Comparison of ENCODE assay signal across 17 cellular contexts in genomic region chr6:49332781-49333180, GRCh38.
A peak's percentile ranks its signal among the peaks of the same experiment; 100 is the strongest.
DNase-seq lines count a peak whose midpoint lies in the region; ATAC-seq and TF ChIP-seq lines count a peak whose summit lies in the region.
"Had no signal": no experiment of that assay in that cellular context is flagged by ENCODE, and none has a peak within 500 bp of the region (broad histone marks: within the 10 kb centered on the region; RNA-seq: fewer than 3 reads in every experiment).

No MANE protein-coding gene starts in this region.

- no peaks in the 10 kb centered on the region for H3K79me2 ChIP-seq in GM23338 (replicated peaks; ENCODE audit: insufficient read depth)

- ATAC-seq in GM23338, result peak; percentile 85
- peak; percentile 91 for ATAC-seq in WTC11
- no peak for ATAC-seq in SK-N-SH treated with all-trans-retinoic acid at 6 μM for 48 hours
- ATAC-seq: CD8-positive, alpha-beta T cell; GM12878; HepG2 had no signal

- no peaks in the 10 kb centered on the region for H3K27me3 ChIP-seq in GM23338 (ENCODE audit: insufficient read depth)
- H3K27me3 ChIP-seq: BLaER1 treated with 17β-estradiol and CSF1 and Interleukin-3, amounts not matched to agents 10 nM and 100 nM had no signal

- H3K27ac Mint-ChIP-seq in GM23338, result no peak overlapping the region
- H3K27ac Mint-ChIP-seq in WTC11, result peak overlapping the region; percentile 30; the same call in 1 of the 2 replicates
- H3K27ac Mint-ChIP-seq in immature natural killer cell, result no peak overlapping the region
- H3K27ac Mint-ChIP-seq: B cell; CD8-positive, alpha-beta T cell; IgD-negative memory B cell had no signal

- H3K9me3 Mint-ChIP-seq in GM23338 (peaks cover 28% of the 10 kb centered on the region), WTC11 (peaks cover 32% of the 10 kb centered on the region), immature natural killer cell (peaks cover 6 to 16% (median 11%) of the 10 kb centered on the region in 6 donors)

- POLR2A ChIA-PET in WTC11 (lab: Charles Lee), result interaction anchor here (0.6 kb wide), 1 partner anchor 14 kb away, joined by 11 read pairs; no protein-coding TSS in a partner anchor

- no peak overlapping the region for H2AFZ ChIP-seq in GM23338

- H3K4me2 ChIP-seq in GM23338, result peak overlapping the region; percentile 1
- H3K4me2 ChIP-seq: BLaER1 treated with 17β-estradiol and CSF1 and Interleukin-3, amounts not matched to agents 10 nM and 100 nM had no signal

- H3K36me3 Mint-ChIP-seq in GM23338 (ENCODE audit: low read depth) (peaks cover 36% of the 10 kb centered on the region), WTC11 (peaks cover 34% of the 10 kb centered on the region), immature natural killer cell (no peaks in the 10 kb centered on the region)
- H3K36me3 Mint-ChIP-seq: CD8-positive, alpha-beta T cell; IgD-negative memory B cell had no signal

- CTCF ChIA-PET in WTC11 (lab: Charles Lee), result no interaction called here

- intact Hi-C loops in cardiac septum (cut with DNase I), result no loop called here

- H3K4me1 Mint-ChIP-seq in GM23338, result peaks cover 18% of the 10 kb centered on the region
- peaks cover 27% of the 10 kb centered on the region for H3K4me1 Mint-ChIP-seq in WTC11
- H3K4me1 Mint-ChIP-seq in immature natural killer cell, result no peaks in the 10 kb centered on the region
- H3K4me1 Mint-ChIP-seq: B cell, IgD-negative memory B cell had no signal

- H3K4me3 Mint-ChIP-seq in GM23338 (no peak overlapping the region), WTC11 (no peak overlapping the region), immature natural killer cell (no peak overlapping the region)
- H3K4me3 Mint-ChIP-seq: B cell; CD8-positive, alpha-beta T cell; IgD-negative memory B cell had no signal

- no peak for TF ChIP-seq CTCF in GM23338 (conservative IDR thresholded peaks at IDR 0.05; ENCODE audit: low read depth in 2 of 2)
- TF ChIP-seq CTCF in WTC11 (IDR thresholded peaks at IDR 0.05), result no peak

- no peaks in the 10 kb centered on the region for H4K20me1 ChIP-seq in GM23338 (replicated peaks; ENCODE audit: insufficient read depth)
- H4K20me1 ChIP-seq: BLaER1 treated with 17β-estradiol and CSF1 and Interleukin-3, amounts not matched to agents 10 nM and 100 nM had no signal

- H3F3A ChIP-seq in GM23338 (replicated peaks; ENCODE audit: low read depth), result no peaks in the 10 kb centered on the region

- H3K27me3 Mint-ChIP-seq in GM23338 (ENCODE audit: insufficient read depth, low read depth, poor library complexity) (no peaks in the 10 kb centered on the region), WTC11 (ENCODE audit: low read depth) (peaks cover 4% of the 10 kb centered on the region; the same call in 1 of the 2 replicates), immature natural killer cell (ENCODE audit: low read depth in 3 of 3) (no peaks in the 10 kb centered on the region)
- H3K27me3 Mint-ChIP-seq: B cell, IgD-negative memory B cell had no signal

- H3K9me2 ChIP-seq in GM23338 (ENCODE audit: insufficient read depth), result no peaks in the 10 kb centered on the region

- peaks cover 14% of the 10 kb centered on the region for H3K4me1 ChIP-seq in GM23338 (ENCODE audit: insufficient read depth)

- peak; percentile 52 for DNase-seq in GM23338 (ENCODE audit: low spot score)
- DNase-seq in WTC11 (ENCODE audit: low spot score), result no peak
- DNase-seq in epithelial cell of prostate (ENCODE audit: low read depth, low spot score), result no peak
- no peak for DNase-seq in activated CD4-positive, alpha-beta T cell treated with anti-CD3 and anti-CD28 coated beads, Interleukin-2, amount 50 U/mL, for 4 hours
- DNase-seq in immature natural killer cell, result no peak
- no peak for DNase-seq in cardiac septum (ENCODE audit: low spot score)
- DNase-seq: Calu3; CD8-positive, alpha-beta T cell; DMS79 treated with DMSO at 0.1 percent for 48 hours; HCEC 1CT had no signal

- H3K27ac ChIP-seq in GM23338 (ENCODE audit: low read depth), result no peak overlapping the region
- H3K27ac ChIP-seq in epithelial cell of prostate, result peak overlapping the region; percentile 7
- H3K27ac ChIP-seq: BLaER1 treated with 17β-estradiol and CSF1 and Interleukin-3, amounts not matched to agents 10 nM and 100 nM; HL-60 had no signal

- no peaks in the 10 kb centered on the region for H3K36me3 ChIP-seq in GM23338 (ENCODE audit: insufficient read depth)
- H3K36me3 ChIP-seq: BLaER1 treated with 17β-estradiol and CSF1 and Interleukin-3, amounts not matched to agents 10 nM and 100 nM had no signal

- no peak overlapping the region for H3K4me3 ChIP-seq in GM23338
- H3K4me3 ChIP-seq: BLaER1 treated with 17β-estradiol and CSF1 and Interleukin-3, amounts not matched to agents 10 nM and 100 nM; GM12878 had no signal

TF ChIP-seq in GM23338, 12 proteins besides CTCF, POLR2A, EP300 and RAD21 (continues in another document):
- TF ChIP-seq ZNF114 (CRISPR knock-in tag; IDR thresholded peaks at IDR 0.05) (no peak), JUNB (IDR thresholded peaks at IDR 0.05; ENCODE audit: unreplicated experiment) (no peak), STAT1 (IDR thresholded peaks at IDR 0.05; ENCODE audit: unreplicated experiment) (no peak), NANOG (IDR thresholded peaks at IDR 0.05; ENCODE audit: borderline replicate concordance) (no peak), EZH2phosphoT487 (IDR thresholded peaks at IDR 0.05; ENCODE audit: unreplicated experiment) (no peak), EZH2 (IDR thresholded peaks at IDR 0.05; ENCODE audit: low read depth, unreplicated experiment) (no peak)

TF ChIP-seq in WTC11, 78 proteins besides CTCF, POLR2A, EP300 and RAD21:
- TF ChIP-seq OVOL2 (CRISPR knock-in tag; IDR thresholded peaks at IDR 0.05; ENCODE audit: borderline replicate concordance) (no peak), MAX (CRISPR knock-in tag; IDR thresholded peaks at IDR 0.05) (no peak), ZNF138 (CRISPR knock-in tag; conservative IDR thresholded peaks at IDR 0.05) (no peak)

TF ChIP-seq in SK-N-SH treated with all-trans-retinoic acid at 6 μM for 48 hours, 23 proteins besides CTCF, POLR2A, EP300 and RAD21:
- TF ChIP-seq ZNF70 (CRISPR knock-in tag; IDR thresholded peaks at IDR 0.05), result no peak
